In genomic region chr12:48352157-48352775, GRCh38 we compare ENCODE assay signal across 1 cellular context.
TF ChIP-seq lines count a peak whose summit lies in the region.

No MANE protein-coding gene starts in this region.

TF ChIP-seq in SK-N-SH treated with all-trans-retinoic acid at 6 μM for 48 hours, 23 proteins besides CTCF, POLR2A, EP300 and RAD21 (continued from another document):
- TF ChIP-seq, protein P1, sequence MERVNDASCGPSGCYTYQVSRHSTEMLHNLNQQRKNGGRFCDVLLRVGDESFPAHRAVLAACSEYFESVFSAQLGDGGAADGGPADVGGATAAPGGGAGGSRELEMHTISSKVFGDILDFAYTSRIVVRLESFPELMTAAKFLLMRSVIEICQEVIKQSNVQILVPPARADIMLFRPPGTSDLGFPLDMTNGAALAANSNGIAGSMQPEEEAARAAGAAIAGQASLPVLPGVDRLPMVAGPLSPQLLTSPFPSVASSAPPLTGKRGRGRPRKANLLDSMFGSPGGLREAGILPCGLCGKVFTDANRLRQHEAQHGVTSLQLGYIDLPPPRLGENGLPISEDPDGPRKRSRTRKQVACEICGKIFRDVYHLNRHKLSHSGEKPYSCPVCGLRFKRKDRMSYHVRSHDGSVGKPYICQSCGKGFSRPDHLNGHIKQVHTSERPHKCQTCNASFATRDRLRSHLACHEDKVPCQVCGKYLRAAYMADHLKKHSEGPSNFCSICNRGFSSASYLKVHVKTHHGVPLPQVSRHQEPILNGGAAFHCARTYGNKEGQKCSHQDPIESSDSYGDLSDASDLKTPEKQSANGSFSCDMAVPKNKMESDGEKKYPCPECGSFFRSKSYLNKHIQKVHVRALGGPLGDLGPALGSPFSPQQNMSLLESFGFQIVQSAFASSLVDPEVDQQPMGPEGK (CRISPR knock-in tag; IDR thresholded peaks at IDR 0.05; ENCODE audit: borderline replicate concordance) = no peak
- no peak for TF ChIP-seq CSRNP3 (CRISPR knock-in tag; IDR thresholded peaks at IDR 0.05)
- TF ChIP-seq GLIS3 (CRISPR knock-in tag; IDR thresholded peaks at IDR 0.05) = no peak
- no peak for TF ChIP-seq TCF4 (CRISPR knock-in tag; IDR thresholded peaks at IDR 0.05; ENCODE audit: borderline replicate concordance)
- TF ChIP-seq ZC3H10 (CRISPR knock-in tag; IDR thresholded peaks at IDR 0.05) = no peak
- TF ChIP-seq OSR1 (CRISPR knock-in tag; IDR thresholded peaks at IDR 0.05) = no peak
